In genomic region chr7:71206183-71206582, GRCh38 we compare ENCODE assay signal across 18 cellular contexts.
DNase-seq lines count a peak whose midpoint lies in the region; ATAC-seq lines count a peak whose summit lies in the region.
"Had no signal": no experiment of that assay in that cellular context is flagged by ENCODE, and none has a peak within 500 bp of the region (broad histone marks: within the 10 kb centered on the region; RNA-seq: fewer than 3 reads in every experiment).

No MANE protein-coding gene starts in this region.

- WGBS in neuronal stem cell (ENCODE audit: extremely low coverage in 2 of 2, insufficient read length in 2 of 2, insufficient replicate concordance in 1 of 2), 2 donors: no CpG with 5 or more reads among the region's 4 CpGs

- H2AFZ ChIP-seq in neuronal stem cell (ENCODE audit: low read length): no peak overlapping the region
- H2AFZ ChIP-seq: GM23338 had no signal

- H2BK120ac ChIP-seq in neuronal stem cell (ENCODE audit: low read depth, low read length): no peak overlapping the region

- no peak overlapping the region for H2BK12ac ChIP-seq in neuronal stem cell (ENCODE audit: low read length)

- H4K91ac ChIP-seq in neuronal stem cell (ENCODE audit: low read depth, low read length, poor library complexity): peak overlapping the region; percentile 72

- DNase-seq in left ventricle myocardium superior: no peak
- no peak for DNase-seq in left cardiac atrium
- DNase-seq in astrocyte of the hippocampus (ENCODE audit: low read depth, low spot score): peak; percentile 18
- peak; percentile 54 for DNase-seq in islet precursor cell
- DNase-seq in neuronal stem cell (ENCODE audit: low spot score): no peak
- no peak for DNase-seq in NCI-H82 treated with DMSO at 0.1 percent for 48 hours (lab: John Stamatoyannopoulos, UW; ENCODE audit: unreplicated experiment)
- DNase-seq in MV-4-11 (lab: John Stamatoyannopoulos, UW): no peak
- DNase-seq in NAMALWA (ENCODE audit: low spot score): no peak
- DNase-seq: C1 segment of cervical spinal cord; Calu3; CD4-positive, alpha-beta memory T cell; COR-L47; DMS79; EL; GDM1; HCEC 1CT had no signal

- no peaks in the 10 kb centered on the region for H3K36me3 ChIP-seq in neuronal stem cell (replicated peaks in 1 of 2; ENCODE audit: control insufficient read depth in 2 of 2, insufficient read depth in 2 of 2, low read length in 2 of 2)

- no peaks in the 10 kb centered on the region for H3K4me1 ChIP-seq in neuronal stem cell (ENCODE audit: control insufficient read depth in 2 of 2, insufficient read depth in 1 of 2, low read depth in 1 of 2, low read length in 2 of 2)

- no peak overlapping the region for H3K14ac ChIP-seq in neuronal stem cell (ENCODE audit: low read length)

- no peaks in the 10 kb centered on the region for H3K79me1 ChIP-seq in neuronal stem cell (ENCODE audit: low read depth, low read length)

- H3K27ac ChIP-seq in neuronal stem cell (replicated peaks; ENCODE audit: low read length): no peak overlapping the region

- no peak overlapping the region for H3K4ac ChIP-seq in neuronal stem cell (ENCODE audit: low read length)

- H4K8ac ChIP-seq in neuronal stem cell (ENCODE audit: low read depth, low read length): no peak overlapping the region

- ATAC-seq in left ventricle myocardium superior (peak; percentile 58), left cardiac atrium (no peak)
- ATAC-seq: GM12878, GM23338 had no signal

- no peak overlapping the region for H3K4me2 ChIP-seq in neuronal stem cell (ENCODE audit: insufficient read depth, low read length, poor library complexity, severe bottlenecking)
- H3K4me2 ChIP-seq: GM23338 had no signal

- no peak overlapping the region for H3K18ac ChIP-seq in neuronal stem cell (ENCODE audit: low read length)

- peak overlapping the region in 1 of 2 donors; percentile 65 for H3K4me3 ChIP-seq in neuronal stem cell (ENCODE audit: low read length in 2 of 2)
- H3K4me3 ChIP-seq: GM12878, GM23338 had no signal

- no peak overlapping the region for H3K23ac ChIP-seq in neuronal stem cell (ENCODE audit: low read depth, low read length, poor library complexity)

- intact Hi-C loops in left ventricle myocardium superior (cut with micrococcal nuclease): no loop called here
- intact Hi-C loops in left cardiac atrium (cut with DNase I): no loop called here

- peaks cover 3 to 9% of the 10 kb centered on the region in 2 donors for H3K9me3 ChIP-seq in neuronal stem cell (replicated peaks in 1 of 2; ENCODE audit: control insufficient read depth in 2 of 2, insufficient read depth in 1 of 2, low read depth in 1 of 2, low read length in 2 of 2)

- no peak overlapping the region for H2BK15ac ChIP-seq in neuronal stem cell (ENCODE audit: low read length)

- H3K9ac ChIP-seq in neuronal stem cell (ENCODE audit: low read depth, low read length, poor library complexity): no peak overlapping the region

- no peak overlapping the region for H2AK5ac ChIP-seq in neuronal stem cell (ENCODE audit: low read depth, low read length)

- no peak overlapping the region for H2BK5ac ChIP-seq in neuronal stem cell (ENCODE audit: low read length)

- H3K27me3 ChIP-seq in neuronal stem cell (ENCODE audit: control insufficient read depth in 3 of 3, insufficient read depth in 3 of 3, low read depth in 1 of 3, low read length in 3 of 3): no peaks in the 10 kb centered on the region

Comparison
In these comparisons a context has a peak if more than half of its experiments do, and no peak if none do; other contexts are left out.
1. DNase-seq: peak in astrocyte of the hippocampus (single experiment) and islet precursor cell (single experiment); none in left ventricle myocardium superior (single experiment), left cardiac atrium (single experiment), neuronal stem cell (single experiment), NCI-H82 treated with DMSO at 0.1 percent for 48 hours (single experiment), MV-4-11 (single experiment) and NAMALWA (single experiment).